Comparison of ENCODE assay signal across 21 cellular contexts in the genomic region with DNA sequence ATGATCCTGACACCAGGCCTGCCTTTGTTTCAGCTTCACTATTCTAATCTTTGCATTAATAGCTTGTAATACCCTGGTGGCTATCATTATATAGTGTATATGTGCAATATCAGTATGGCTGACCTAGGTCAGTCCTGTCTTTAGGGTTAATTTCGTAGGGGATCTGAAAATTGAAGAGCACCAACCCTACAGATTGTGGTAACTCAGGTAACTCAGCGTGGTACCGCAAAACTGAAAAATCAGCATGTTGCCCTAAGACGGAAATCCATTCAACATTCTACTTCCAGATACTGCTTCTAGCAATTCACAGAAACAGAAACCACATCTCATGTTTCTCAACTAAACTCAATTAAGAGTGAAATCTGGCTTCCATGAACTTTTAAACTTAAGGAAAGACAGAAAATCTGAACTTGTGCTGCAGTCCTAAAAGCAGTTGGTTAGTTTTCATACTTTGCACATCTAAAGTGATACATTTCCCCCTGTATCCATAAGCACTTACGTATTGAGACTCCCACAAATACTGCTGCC.
"Had no signal": no experiment of that assay in that cellular context is flagged by ENCODE, and none has a peak within 500 bp of the region (broad histone marks: within the 10 kb centered on the region; RNA-seq: fewer than 3 reads in every experiment).

No MANE protein-coding gene starts in this region.

- H3K27me3 Mint-ChIP-seq: memory B cell, progenitor cell of endocrine pancreas had no signal

- H3K27ac ChIP-seq: esophagus squamous epithelium, hepatocyte, left ventricle myocardium inferior, lower lobe of right lung, neural progenitor cell, pancreas had no signal

- H3K4me3 Mint-ChIP-seq: memory B cell, mesothelial cell of epicardium, natural killer cell, neural progenitor cell had no signal

- ATAC-seq: left cardiac atrium, lower lobe of right lung, natural killer cell, pancreas, right cardiac atrium had no signal

- H3K4me2 ChIP-seq: hepatocyte, neural progenitor cell had no signal

- H3K36me3 Mint-ChIP-seq: natural killer cell had no signal

- H3K36me3 ChIP-seq: neural progenitor cell, pancreas had no signal

- H3K9me3 ChIP-seq: esophagus squamous epithelium, lower lobe of right lung, pancreas had no signal

- H3K4me1 ChIP-seq: esophagus squamous epithelium, lower lobe of right lung, neural progenitor cell, pancreas had no signal

- H3K27ac Mint-ChIP-seq: memory B cell, mesothelial cell of epicardium, neural progenitor cell, progenitor cell of endocrine pancreas had no signal

- H2AFZ ChIP-seq: hepatocyte, neural progenitor cell had no signal

- H3K4me1 Mint-ChIP-seq: memory B cell, mesothelial cell of epicardium, neural progenitor cell had no signal

- H3K4me3 ChIP-seq: esophagus squamous epithelium, hepatocyte, left ventricle myocardium inferior, lower lobe of right lung, neural progenitor cell, pancreas had no signal

- DNase-seq: dermis blood vessel endothelial cell; esophagus squamous epithelium; foreskin melanocyte; head of caudate nucleus; kidney; left cardiac atrium; left ventricle myocardium inferior; lower lobe of right lung; natural killer cell; occipital lobe; pancreas; right cardiac atrium; small intestine; stimulated activated CD4-positive, alpha-beta T cell treated with anti-CD3 and anti-CD28 coated beads, Interleukin-12 subunit alpha, Interleukin-12 subunit beta, amount 100 ng/mL, for 4 hours; stimulated activated naive CD4-positive, alpha-beta T cell; trophoblast cell had no signal

- H3K9me3 Mint-ChIP-seq: natural killer cell, neural progenitor cell had no signal

- H3K9ac ChIP-seq: neural progenitor cell had no signal

- H3K27me3 ChIP-seq: esophagus squamous epithelium, hepatocyte, neural progenitor cell, pancreas had no signal
